In genomic region chr6:45677381-45677992, GRCh38 we compare ENCODE assay signal across 9 cellular contexts.
DNase-seq lines count a peak whose midpoint lies in the region; ATAC-seq and TF ChIP-seq lines count a peak whose summit lies in the region.
"Had no signal": no experiment of that assay in that cellular context is flagged by ENCODE, and none has a peak within 500 bp of the region (broad histone marks: within the 10 kb centered on the region; RNA-seq: fewer than 3 reads in every experiment).

No MANE protein-coding gene starts in this region.

- H3K4me3 ChIP-seq in ACC112 (ENCODE audit: low read depth, low read length) (no peak overlapping the region), SJSA1 (no peak overlapping the region), mesenchymal stem cell (ENCODE audit: insufficient read depth in 1 of 2, low read depth in 1 of 2, low read length in 2 of 2) (peak overlapping the region in 1 of 2 experiments; percentile 2)
- H3K4me3 ChIP-seq: uterus had no signal

- no peak overlapping the region for H3K23ac ChIP-seq in mesenchymal stem cell (ENCODE audit: low read length in 2 of 2)

- H3K79me1 ChIP-seq in mesenchymal stem cell (replicated peaks; ENCODE audit: low read length, poor library complexity, severe bottlenecking) = no peaks in the 10 kb centered on the region

- H4K91ac ChIP-seq in mesenchymal stem cell (ENCODE audit: low read length) = no peak overlapping the region

- 33% methylated on average over 13 of the region's 13 CpGs for WGBS in mesenchymal stem cell

- peak overlapping the region; percentile 27 for H2BK120ac ChIP-seq in mesenchymal stem cell (ENCODE audit: low read depth, low read length)

- H3K9me3 Mint-ChIP-seq in brain = peaks cover 13 to 22% (median 14%) of the 10 kb centered on the region in 5 experiments

- peak overlapping the region in 3 of 5 experiments; percentile 35 to 76 (median 40) for H3K27ac Mint-ChIP-seq in brain

- H3K36me3 ChIP-seq in ACC112 (ENCODE audit: insufficient read depth, low read length) (no peaks in the 10 kb centered on the region), SJSA1 (no peaks in the 10 kb centered on the region), mesenchymal stem cell (ENCODE audit: control insufficient read depth in 1 of 2, insufficient read depth in 2 of 2, low read depth in 1 of 2, low read length in 2 of 2) (peaks cover 0 to 4% of the 10 kb centered on the region in 2 experiments)
- H3K36me3 ChIP-seq: uterus had no signal

- no peak overlapping the region for H2BK12ac ChIP-seq in mesenchymal stem cell (ENCODE audit: low read length in 2 of 2)

- H3K4me3 Mint-ChIP-seq in brain = peak overlapping the region in 1 of 5 experiments; percentile 34

- H3K9ac ChIP-seq in mesenchymal stem cell (ENCODE audit: low read length) = peak overlapping the region; percentile 9

- peak overlapping the region; percentile 54 for H2AFZ ChIP-seq in ACC112 (ENCODE audit: low read length, unreplicated experiment)
- H2AFZ ChIP-seq in mesenchymal stem cell (ENCODE audit: low read depth, low read length) = no peak overlapping the region

- no peaks in the 10 kb centered on the region for H3K79me2 ChIP-seq in ACC112 (ENCODE audit: control insufficient read depth, insufficient read depth, low read length, unreplicated experiment)

- ATAC-seq in GM18873 (IDR thresholded peaks at IDR 0.05; ENCODE audit: low FRiP score, unreplicated experiment) = peak; percentile 60
- ATAC-seq in HG03095 (IDR thresholded peaks at IDR 0.05; ENCODE audit: unreplicated experiment) = peak; percentile 52

- peak overlapping the region; percentile 13; the same call in 1 of the 2 replicates for H3K27ac ChIP-seq in ACC112 (ENCODE audit: low read depth, low read length)
- H3K27ac ChIP-seq in SJSA1 = 0 out of 2 replicates have a peak overlapping the region, but pooled peaks have one; percentile 9
- peak overlapping the region; percentile 88 for H3K27ac ChIP-seq in mesenchymal stem cell (ENCODE audit: low read length, poor library complexity, severe bottlenecking)
- H3K27ac ChIP-seq: uterus had no signal

- H3K4me1 Mint-ChIP-seq in brain = peaks cover 16% of the 10 kb centered on the region

- no peak overlapping the region for H3K18ac ChIP-seq in mesenchymal stem cell (ENCODE audit: low read depth in 1 of 2, low read length in 2 of 2)

- no peaks in the 10 kb centered on the region for H3K36me3 Mint-ChIP-seq in brain

- H3K27me3 ChIP-seq in ACC112 (ENCODE audit: insufficient read depth, low read length) (no peaks in the 10 kb centered on the region), SJSA1 (replicated peaks) (no peaks in the 10 kb centered on the region), mesenchymal stem cell (ENCODE audit: control insufficient read depth in 1 of 2, insufficient read depth in 1 of 2, low read length in 2 of 2) (no peaks in the 10 kb centered on the region)
- H3K27me3 ChIP-seq: uterus had no signal

- H3K4me1 ChIP-seq in ACC112 (ENCODE audit: control insufficient read depth, insufficient read depth, low read length, unreplicated experiment) (peaks cover 14% of the 10 kb centered on the region), SJSA1 (replicated peaks) (peaks cover 32% of the 10 kb centered on the region), mesenchymal stem cell (ENCODE audit: control insufficient read depth, insufficient read depth, low read depth, low read length) (peaks cover 2% of the 10 kb centered on the region)

- TF ChIP-seq CTCF in brain (conservative IDR thresholded peaks at IDR 0.05) = no peak

- peak overlapping the region; percentile 47 for H4K8ac ChIP-seq in mesenchymal stem cell (ENCODE audit: low read length)

- no peak overlapping the region for H3K4ac ChIP-seq in mesenchymal stem cell (ENCODE audit: low read depth in 1 of 2, low read length in 2 of 2)

- H3K9me3 ChIP-seq in SJSA1 (replicated peaks) (peaks cover 7% of the 10 kb centered on the region; the same call in 1 of the 2 replicates), mesenchymal stem cell (ENCODE audit: control insufficient read depth, low read length) (peaks cover 18% of the 10 kb centered on the region)
- H3K9me3 ChIP-seq: uterus had no signal

- H3K27me3 Mint-ChIP-seq in brain = peaks cover 11% of the 10 kb centered on the region

- peak overlapping the region; percentile 27 for H3K4me2 ChIP-seq in mesenchymal stem cell (ENCODE audit: low read length, poor library complexity, severe bottlenecking)

- H2BK5ac ChIP-seq in mesenchymal stem cell (ENCODE audit: low read depth, low read length, poor library complexity, severe bottlenecking) = no peak overlapping the region

- H2BK15ac ChIP-seq in mesenchymal stem cell (ENCODE audit: low read depth, poor library complexity, severe bottlenecking) = no peak overlapping the region

- intact Hi-C loops in posterior vena cava (cut with DNase I) = no loop called here

- H2AK5ac ChIP-seq in mesenchymal stem cell (ENCODE audit: low read length, severe bottlenecking) = peak overlapping the region; percentile 91

- H3K14ac ChIP-seq in mesenchymal stem cell (ENCODE audit: low read length in 2 of 2) = no peak overlapping the region

- DNase-seq in SJSA1 (ENCODE audit: low read depth in 1 of 2, low spot score in 2 of 2) = no peak
- DNase-seq in mesenchymal stem cell = peak; percentile 68
- DNase-seq in NCI-H187 (lab: John Stamatoyannopoulos, UW) = no peak
- no peak for DNase-seq in posterior vena cava (ENCODE audit: low spot score)

Comparison
In these comparisons a context has a peak if more than half of its experiments do, and no peak if none do; other contexts are left out.
1. H3K27ac ChIP-seq: peak in every context shown above with its lines; median percentile 88 in mesenchymal stem cell; 13 in ACC112; 9 in SJSA1.